Comparison of ENCODE assay signal across 17 cellular contexts in genomic region chr3:138043266-138044029, GRCh38. TPM values are rescaled to one million over a fixed set of nuclear protein-coding genes. Genes with fewer than 3 reads are reported as not detected.
A peak's percentile ranks its signal among the peaks of the same experiment; 100 is the strongest.
DNase-seq lines count a peak whose midpoint lies in the region; ATAC-seq, FAIRE-seq and TF ChIP-seq lines count a peak whose summit lies in the region.
"Had no signal": no experiment of that assay in that cellular context is flagged by ENCODE, and none has a peak within 500 bp of the region (broad histone marks: within the 10 kb centered on the region; RNA-seq: fewer than 3 reads in every experiment).

No MANE protein-coding gene starts in this region.

- H3K27ac Mint-ChIP-seq in HFFc6, result peak overlapping the region; percentile 93
- no peak overlapping the region for H3K27ac Mint-ChIP-seq in activated naive CD8-positive, alpha-beta T cell treated with anti-CD3 and anti-CD28 coated beads for 36 hours
- H3K27ac Mint-ChIP-seq: activated naive CD4-positive, alpha-beta T cell treated with anti-CD3 and anti-CD28 coated beads, Interleukin-2, amount 50 U/mL, for 24 hours; H9 had no signal

- DNase-seq in A549 (ENCODE audit: low read depth in 1 of 2, low spot score in 1 of 2), result no peak
- peak; percentile 77 for DNase-seq in HFFc6
- DNase-seq in astrocyte of the cerebellum (ENCODE audit: low read depth), result peak; percentile 66
- peak; percentile 41 for DNase-seq in hepatic stellate cell (ENCODE audit: low spot score)
- no peak for DNase-seq in activated naive CD8-positive, alpha-beta T cell treated with anti-CD3 and anti-CD28 coated beads for 36 hours
- DNase-seq in islet precursor cell, result no peak
- no peak for DNase-seq in pons (ENCODE audit: low spot score)
- DNase-seq: DMS53, H9, head of caudate nucleus, NCI-H774, Right ventricle myocardium superior had no signal

- CTCF ChIA-PET in A549 (lab: Yijun Ruan, JAX), result interaction anchor here (1.5 kb wide), 1 partner anchor 9 kb away, joined by 3 read pairs; no protein-coding TSS in a partner anchor

- H3K27ac ChIP-seq in A549, result no peak overlapping the region
- H3K27ac ChIP-seq: tibial nerve had no signal

- ATAC-seq in A549 (peak in 1 of 2 experiments; percentile 19; a peak in 1 of 6 replicates), HG02870 (IDR thresholded peaks at IDR 0.05; ENCODE audit: unreplicated experiment) (no peak)

- peak overlapping the region; percentile 71 for H3K4me3 Mint-ChIP-seq in HFFc6
- no peak overlapping the region for H3K4me3 Mint-ChIP-seq in activated naive CD8-positive, alpha-beta T cell treated with anti-CD3 and anti-CD28 coated beads for 36 hours
- H3K4me3 Mint-ChIP-seq: activated naive CD4-positive, alpha-beta T cell treated with anti-CD3 and anti-CD28 coated beads, Interleukin-2, amount 50 U/mL, for 24 hours; H9 had no signal

- TF ChIP-seq RAD21 in A549 (conservative IDR thresholded peaks at IDR 0.05 in 1 of 2, IDR thresholded peaks at IDR 0.05 in 1 of 2), result no peak

- TF ChIP-seq POLR2A in A549 (IDR thresholded peaks at IDR 0.05; ENCODE audit: low read length), result no peak

- in situ Hi-C loops in astrocyte of the cerebellum (cut with HindIII; ENCODE audit: low sequenced_read_pairs), result no loop called here

- no peak overlapping the region for H3K4me3 ChIP-seq in A549
- H3K4me3 ChIP-seq in astrocyte of the cerebellum (ENCODE audit: low read depth, low read length), result no peak overlapping the region
- H3K4me3 ChIP-seq: tibial nerve had no signal

- TF ChIP-seq EP300 in A549 (IDR thresholded peaks at IDR 0.05), result no peak

- no peak for TF ChIP-seq CTCF in A549 (IDR thresholded peaks at IDR 0.05)
- no peak for TF ChIP-seq CTCF in HFFc6 (IDR thresholded peaks at IDR 0.05)
- TF ChIP-seq CTCF in astrocyte of the cerebellum (IDR thresholded peaks at IDR 0.05; ENCODE audit: low read depth, low read length, missing control alignments), result no peak

- 93% methylated on average over 3 of the region's 3 CpGs for WGBS in A549 (ENCODE audit: missing lambda C conversion rate)

- H3K9me3 ChIP-seq in A549, result no peaks in the 10 kb centered on the region
- H3K9me3 ChIP-seq: tibial nerve had no signal

- peaks cover 56% of the 10 kb centered on the region for H3K4me1 Mint-ChIP-seq in HFFc6 (ENCODE audit: low read depth)
- H3K4me1 Mint-ChIP-seq in activated naive CD8-positive, alpha-beta T cell treated with anti-CD3 and anti-CD28 coated beads for 36 hours, result no peaks in the 10 kb centered on the region
- H3K4me1 Mint-ChIP-seq: activated naive CD4-positive, alpha-beta T cell treated with anti-CD3 and anti-CD28 coated beads, Interleukin-2, amount 50 U/mL, for 24 hours had no signal

- H3K9me3 Mint-ChIP-seq in HFFc6, result no peaks in the 10 kb centered on the region
- H3K9me3 Mint-ChIP-seq in activated naive CD8-positive, alpha-beta T cell treated with anti-CD3 and anti-CD28 coated beads for 36 hours, result no peaks in the 10 kb centered on the region
- H3K9me3 Mint-ChIP-seq: activated naive CD4-positive, alpha-beta T cell treated with anti-CD3 and anti-CD28 coated beads, Interleukin-2, amount 50 U/mL, for 24 hours; H9 had no signal

- peaks cover 14% of the 10 kb centered on the region for H3K36me3 Mint-ChIP-seq in HFFc6 (ENCODE audit: low read depth)
- H3K36me3 Mint-ChIP-seq in activated naive CD8-positive, alpha-beta T cell treated with anti-CD3 and anti-CD28 coated beads for 36 hours, result no peaks in the 10 kb centered on the region
- H3K36me3 Mint-ChIP-seq: activated naive CD4-positive, alpha-beta T cell treated with anti-CD3 and anti-CD28 coated beads, Interleukin-2, amount 50 U/mL, for 24 hours had no signal

- H3K4me2 ChIP-seq in A549, result peak overlapping the region; percentile 30; the same call in 1 of the 3 replicates

- POLR2A ChIA-PET in A549 (lab: Yijun Ruan, JAX), result no interaction called here

- no peak for FAIRE-seq in A549 (lab: Jason Lieb, UNC)

- H3K27me3 Mint-ChIP-seq in HFFc6 (ENCODE audit: insufficient read depth), result peaks cover 1% of the 10 kb centered on the region; the same call in 1 of the 2 replicates
- H3K27me3 Mint-ChIP-seq in activated naive CD8-positive, alpha-beta T cell treated with anti-CD3 and anti-CD28 coated beads for 36 hours, result peaks cover 29% of the 10 kb centered on the region

- H3K4me1 ChIP-seq in A549, result no peaks in the 10 kb centered on the region
- H3K4me1 ChIP-seq: tibial nerve had no signal

TF ChIP-seq in A549, 52 proteins besides CTCF, POLR2A, EP300 and RAD21:
- TF ChIP-seq NR3C1 (IDR thresholded peaks at IDR 0.05) (no peak), FOSB (CRISPR knock-in tag; IDR thresholded peaks at IDR 0.05) (no peak), BHLHE40 (IDR thresholded peaks at IDR 0.05; ENCODE audit: low read depth, low read length) (no peak), HDAC2 (IDR thresholded peaks at IDR 0.05) (no peak), HOXB5 (CRISPR knock-in tag; IDR thresholded peaks at IDR 0.05) (no peak), KDM5A (IDR thresholded peaks at IDR 0.05) (no peak), CHD4 (IDR thresholded peaks at IDR 0.05; ENCODE audit: borderline replicate concordance) (no peak), ELK1 (IDR thresholded peaks at IDR 0.05; ENCODE audit: low read depth, low read length) (no peak), USF2 (IDR thresholded peaks at IDR 0.05) (no peak), CBX8 (IDR thresholded peaks at IDR 0.05) (no peak), CEBPB (IDR thresholded peaks at IDR 0.05) (no peak), ESRRA (IDR thresholded peaks at IDR 0.05; ENCODE audit: borderline replicate concordance, low read length) (no peak), MYC (IDR thresholded peaks at IDR 0.05; ENCODE audit: borderline replicate concordance, low read length) (no peak), RNF2 (IDR thresholded peaks at IDR 0.05; ENCODE audit: borderline replicate concordance, low read depth) (no peak)

RNA-seq across cellular contexts. Expression of gene CLDN18, which starts 33.5 kb away (rescaled TPM):
- polyA plus RNA-seq in A549 (2011; rRNA removed) (not detected in 2 replicates), A549 (2017; fragmentation: RNase III; extraction: RNeasy Plus Mini Kit Qiagen cat#74134 plus additional on column Dnase treatment) (not detected in 3 replicates)
- polyA plus RNA-seq in A549 (2012; cell fraction: cytosol; rRNA removed), result not detected in 2 replicates
- not detected in 2 replicates for polyA plus RNA-seq in A549 (2012; cell fraction: nucleus; rRNA removed)
- polyA minus RNA-seq in A549 (2011; rRNA and poly(A)+ RNA removed), result not detected in 2 replicates
- not detected for total RNA-seq in HFFc6 (2021; fragmentation: NEBNext Ultra II Directional; extraction: Animal tissue kit (Norgen Biotek cat#: 25700))
- total RNA-seq in activated naive CD8-positive, alpha-beta T cell treated with anti-CD3 and anti-CD28 coated beads for 36 hours, result not detected
- total RNA-seq: dermis microvascular lymphatic vessel endothelial cell, H9, Right ventricle myocardium superior, tibial nerve had no signal
- polyA plus RNA-seq: neural cell had no signal

Comparison
In these comparisons a context has a peak if more than half of its experiments do, and no peak if none do; other contexts are left out.
1. DNase-seq: peak in HFFc6 (single experiment), astrocyte of the cerebellum (single experiment) and hepatic stellate cell (single experiment); none in A549 (0 of 2), activated naive CD8-positive, alpha-beta T cell treated with anti-CD3 and anti-CD28 coated beads for 36 hours (single experiment), islet precursor cell (single experiment) and pons (single experiment).